8 cellular contexts compared by ENCODE assay signal in genomic region chr20:31661625-31662371, GRCh38. TPM values are rescaled to one million over a fixed set of nuclear protein-coding genes. Genes with fewer than 3 reads are reported as not detected.
DNase-seq lines count a peak whose midpoint lies in the region; ATAC-seq and TF ChIP-seq lines count a peak whose summit lies in the region.

No MANE protein-coding gene starts in this region.

- H3K27me3 Mint-ChIP-seq in CD4-positive, CD25-positive, alpha-beta regulatory T cell, result no peaks in the 10 kb centered on the region
- no peaks in the 10 kb centered on the region for H3K27me3 Mint-ChIP-seq in activated T-helper 2 cell treated with anti-CD3 and anti-CD28 coated beads, Interferon-gamma antibody, Interleukin-2, Interleukin-4, amounts not matched to agents 10 μg/mL and 5 μg/mL and 100 μg/mL, durations not matched to agents 14 hours and 24 hours and 36 hours (ENCODE audit: low read depth)
- peaks cover 3% of the 10 kb centered on the region for H3K27me3 Mint-ChIP-seq in nephron progenitor cell (ENCODE audit: low read depth, poor library complexity)
- no peaks in the 10 kb centered on the region for H3K27me3 Mint-ChIP-seq in stimulated activated naive CD8-positive, alpha-beta T cell treated with anti-CD3 and anti-CD28 coated beads, Interleukin-15, Interleukin-2, amounts not matched to agents 100 ng/mL and 50 ng/mL, for 24 hours

- peak overlapping the region; percentile 80 to 90 (median 84) for H3K4me3 Mint-ChIP-seq in CD4-positive, CD25-positive, alpha-beta regulatory T cell
- peak overlapping the region; percentile 74 for H3K4me3 Mint-ChIP-seq in activated T-helper 2 cell treated with anti-CD3 and anti-CD28 coated beads, Interferon-gamma antibody, Interleukin-2, Interleukin-4, amounts not matched to agents 10 μg/mL and 5 μg/mL and 100 μg/mL, durations not matched to agents 14 hours and 24 hours and 36 hours (ENCODE audit: low read depth)
- peak overlapping the region; percentile 70 for H3K4me3 Mint-ChIP-seq in nephron progenitor cell
- peak overlapping the region; percentile 68 for H3K4me3 Mint-ChIP-seq in stimulated activated naive CD8-positive, alpha-beta T cell treated with anti-CD3 and anti-CD28 coated beads, Interleukin-15, Interleukin-2, amounts not matched to agents 100 ng/mL and 50 ng/mL, for 24 hours

- no peaks in the 10 kb centered on the region for H3K27me3 ChIP-seq in CD4-positive, CD25-positive, alpha-beta regulatory T cell (ENCODE audit: control insufficient read depth, insufficient read depth, low read length)

- H3K4me1 ChIP-seq in CD4-positive, CD25-positive, alpha-beta regulatory T cell (ENCODE audit: control insufficient read depth, insufficient read depth, low read length, poor library complexity, severe bottlenecking), result peaks cover 13% of the 10 kb centered on the region

- TF ChIP-seq CTCF in fibroblast of the aortic adventitia (IDR thresholded peaks at IDR 0.05; ENCODE audit: insufficient read depth, low read length) (peak; percentile 72), nephron progenitor cell (IDR thresholded peaks at IDR 0.05) (peak; percentile 78)

- ATAC-seq in CD4-positive, CD25-positive, alpha-beta regulatory T cell (ENCODE audit: low read depth in 2 of 2), result peak; percentile 89
- ATAC-seq in GM19468 (IDR thresholded peaks at IDR 0.05; ENCODE audit: extremely low read depth, unreplicated experiment), result peak; percentile 58

- peak overlapping the region; percentile 57 for H3K27ac ChIP-seq in CD4-positive, CD25-positive, alpha-beta regulatory T cell (ENCODE audit: insufficient read depth, low read length, poor library complexity, severe bottlenecking)

- peaks cover 4% of the 10 kb centered on the region for H3K36me3 Mint-ChIP-seq in CD4-positive, CD25-positive, alpha-beta regulatory T cell
- peaks cover 61% of the 10 kb centered on the region for H3K36me3 Mint-ChIP-seq in activated T-helper 2 cell treated with anti-CD3 and anti-CD28 coated beads, Interferon-gamma antibody, Interleukin-2, Interleukin-4, amounts not matched to agents 10 μg/mL and 5 μg/mL and 100 μg/mL, durations not matched to agents 14 hours and 24 hours and 36 hours (ENCODE audit: low read depth)
- no peaks in the 10 kb centered on the region for H3K36me3 Mint-ChIP-seq in nephron progenitor cell (ENCODE audit: low read depth)
- peaks cover 54% of the 10 kb centered on the region for H3K36me3 Mint-ChIP-seq in stimulated activated naive CD8-positive, alpha-beta T cell treated with anti-CD3 and anti-CD28 coated beads, Interleukin-15, Interleukin-2, amounts not matched to agents 100 ng/mL and 50 ng/mL, for 24 hours (ENCODE audit: low read depth)

- no peaks in the 10 kb centered on the region for H3K9me3 ChIP-seq in CD4-positive, CD25-positive, alpha-beta regulatory T cell (ENCODE audit: control insufficient read depth in 2 of 2, low read length in 2 of 2)

- peaks cover 15% of the 10 kb centered on the region for H3K36me3 ChIP-seq in CD4-positive, CD25-positive, alpha-beta regulatory T cell (ENCODE audit: control insufficient read depth, insufficient read depth, low read length)

- peak overlapping the region; percentile 59 for H3K4me3 ChIP-seq in CD4-positive, CD25-positive, alpha-beta regulatory T cell (ENCODE audit: low read depth, low read length)
- peak overlapping the region; percentile 50 for H3K4me3 ChIP-seq in fibroblast of the aortic adventitia (ENCODE audit: low read depth, low read length)

- H3K4me1 Mint-ChIP-seq in CD4-positive, CD25-positive, alpha-beta regulatory T cell, result peaks cover 0 to 44% (median 18%) of the 10 kb centered on the region in 4 donors
- peaks cover 39% of the 10 kb centered on the region for H3K4me1 Mint-ChIP-seq in activated T-helper 2 cell treated with anti-CD3 and anti-CD28 coated beads, Interferon-gamma antibody, Interleukin-2, Interleukin-4, amounts not matched to agents 10 μg/mL and 5 μg/mL and 100 μg/mL, durations not matched to agents 14 hours and 24 hours and 36 hours (ENCODE audit: low read depth)
- peaks cover 50% of the 10 kb centered on the region for H3K4me1 Mint-ChIP-seq in nephron progenitor cell
- H3K4me1 Mint-ChIP-seq in stimulated activated naive CD8-positive, alpha-beta T cell treated with anti-CD3 and anti-CD28 coated beads, Interleukin-15, Interleukin-2, amounts not matched to agents 100 ng/mL and 50 ng/mL, for 24 hours (ENCODE audit: low read depth), result peaks cover 54% of the 10 kb centered on the region

- intact Hi-C loops in activated T-helper 2 cell treated with anti-CD3 and anti-CD28 coated beads, Interferon-gamma antibody, Interleukin-2, Interleukin-4, amounts not matched to agents 10 μg/mL and 5 μg/mL and 100 μg/mL, durations not matched to agents 14 hours and 24 hours and 36 hours (cut with micrococcal nuclease), result loop anchor here (1.0 to 2.0 kb wide), 2 partner anchors 15 to 62 kb away; no protein-coding TSS in a partner anchor

- peak overlapping the region; percentile 80 to 87 (median 87) for H3K27ac Mint-ChIP-seq in CD4-positive, CD25-positive, alpha-beta regulatory T cell
- H3K27ac Mint-ChIP-seq in activated T-helper 2 cell treated with anti-CD3 and anti-CD28 coated beads, Interferon-gamma antibody, Interleukin-2, Interleukin-4, amounts not matched to agents 10 μg/mL and 5 μg/mL and 100 μg/mL, durations not matched to agents 14 hours and 24 hours and 36 hours, result peak overlapping the region; percentile 74
- peak overlapping the region; percentile 14 for H3K27ac Mint-ChIP-seq in nephron progenitor cell
- H3K27ac Mint-ChIP-seq in stimulated activated naive CD8-positive, alpha-beta T cell treated with anti-CD3 and anti-CD28 coated beads, Interleukin-15, Interleukin-2, amounts not matched to agents 100 ng/mL and 50 ng/mL, for 24 hours, result peak overlapping the region; percentile 88

- H3K9me3 Mint-ChIP-seq in CD4-positive, CD25-positive, alpha-beta regulatory T cell, result peaks cover 0 to 1% (median 0%) of the 10 kb centered on the region in 7 donors
- no peaks in the 10 kb centered on the region for H3K9me3 Mint-ChIP-seq in activated T-helper 2 cell treated with anti-CD3 and anti-CD28 coated beads, Interferon-gamma antibody, Interleukin-2, Interleukin-4, amounts not matched to agents 10 μg/mL and 5 μg/mL and 100 μg/mL, durations not matched to agents 14 hours and 24 hours and 36 hours
- no peaks in the 10 kb centered on the region for H3K9me3 Mint-ChIP-seq in nephron progenitor cell
- no peaks in the 10 kb centered on the region for H3K9me3 Mint-ChIP-seq in stimulated activated naive CD8-positive, alpha-beta T cell treated with anti-CD3 and anti-CD28 coated beads, Interleukin-15, Interleukin-2, amounts not matched to agents 100 ng/mL and 50 ng/mL, for 24 hours

- peak; percentile 70 to 79 (median 77) for DNase-seq in CD4-positive, CD25-positive, alpha-beta regulatory T cell
- peak; percentile 88 for DNase-seq in HuH-7.5 (ENCODE audit: low spot score)
- DNase-seq in RPMI8226, result peak; percentile 80
- DNase-seq in activated T-helper 2 cell treated with anti-CD3 and anti-CD28 coated beads, Interferon-gamma antibody, Interleukin-2, Interleukin-4, amounts not matched to agents 10 μg/mL and 5 μg/mL and 100 μg/mL, durations not matched to agents 14 hours and 24 hours and 36 hours (ENCODE audit: low spot score), result peak; percentile 61
- peak; percentile 65 for DNase-seq in fibroblast of the aortic adventitia (ENCODE audit: low read depth)
- peak; percentile 83 for DNase-seq in nephron progenitor cell

RNA-seq across cellular contexts. Expression of gene COX4I2, which starts 24.1 kb away (rescaled TPM):
- total RNA-seq in CD4-positive, CD25-positive, alpha-beta regulatory T cell, result not detected
- not detected for polyA plus RNA-seq in CD4-positive, CD25-positive, alpha-beta regulatory T cell
- not detected in 2 replicates for total RNA-seq in activated T-helper 2 cell treated with anti-CD3 and anti-CD28 coated beads, Interferon-gamma antibody, Interleukin-2, Interleukin-4, amounts not matched to agents 10 μg/mL and 5 μg/mL and 100 μg/mL, durations not matched to agents 14 hours and 24 hours and 36 hours
- total RNA-seq in fibroblast of the aortic adventitia (ENCODE audit: low replicate concordance), result not detected in 2 replicates

RNA-seq across cellular contexts. Expression of gene ID1, which starts 56.7 kb away (rescaled TPM):
- 9.4 TPM for total RNA-seq in CD4-positive, CD25-positive, alpha-beta regulatory T cell
- polyA plus RNA-seq in CD4-positive, CD25-positive, alpha-beta regulatory T cell, result 1 to 10 TPM in 2 of 4 donors, under 1 TPM in 2; 0.71 to 2.6 (median 0.91) TPM
- 1.5 and 2.1 TPM in 2 replicates for total RNA-seq in activated T-helper 2 cell treated with anti-CD3 and anti-CD28 coated beads, Interferon-gamma antibody, Interleukin-2, Interleukin-4, amounts not matched to agents 10 μg/mL and 5 μg/mL and 100 μg/mL, durations not matched to agents 14 hours and 24 hours and 36 hours
- total RNA-seq in fibroblast of the aortic adventitia (ENCODE audit: low replicate concordance), result 62.3 and 98.9 TPM in 2 replicates

Comparison
In these comparisons a context has a peak if more than half of its experiments do, and no peak if none do; other contexts are left out.
1. Peak in every context shown above with its lines: DNase-seq, ATAC-seq, H3K4me3 ChIP-seq and H3K27ac ChIP-seq.
2. H3K27ac Mint-ChIP-seq: peak in every context shown above with its lines; median percentile 88 in stimulated activated naive CD8-positive, alpha-beta T cell treated with anti-CD3 and anti-CD28 coated beads, Interleukin-15, Interleukin-2, amounts not matched to agents 100 ng/mL and 50 ng/mL, for 24 hours; 87 in CD4-positive, CD25-positive, alpha-beta regulatory T cell; 74 in activated T-helper 2 cell treated with anti-CD3 and anti-CD28 coated beads, Interferon-gamma antibody, Interleukin-2, Interleukin-4, amounts not matched to agents 10 μg/mL and 5 μg/mL and 100 μg/mL, durations not matched to agents 14 hours and 24 hours and 36 hours; 14 in nephron progenitor cell.